Comparison of ENCODE assay signal across 26 cellular contexts in genomic region chr2:101930847-101931246, GRCh38.
"Had no signal": no experiment of that assay in that cellular context is flagged by ENCODE, and none has a peak within 500 bp of the region (broad histone marks: within the 10 kb centered on the region; RNA-seq: fewer than 3 reads in every experiment).

No MANE protein-coding gene starts in this region.

- H3K36me3 Mint-ChIP-seq: activated naive CD8-positive, alpha-beta T cell treated with anti-CD3 and anti-CD28 coated beads for 36 hours had no signal

- H3K36me3 ChIP-seq: adrenal gland, esophagus squamous epithelium, gastroesophageal sphincter had no signal

- H3K9me3 Mint-ChIP-seq: activated naive CD4-positive, alpha-beta T cell treated with anti-CD3 and anti-CD28 coated beads, Interleukin-2, amount 50 U/mL, for 24 hours had no signal

- H3K4me1 ChIP-seq: adrenal gland, body of pancreas, esophagus squamous epithelium, gastroesophageal sphincter had no signal

- H3K27ac Mint-ChIP-seq: activated naive CD4-positive, alpha-beta T cell treated with anti-CD3 and anti-CD28 coated beads for 36 hours; activated naive CD4-positive, alpha-beta T cell treated with anti-CD3 and anti-CD28 coated beads, Interleukin-2, amount 50 U/mL, for 24 hours; activated naive CD8-positive, alpha-beta T cell treated with anti-CD3 and anti-CD28 coated beads for 36 hours; activated naive CD8-positive, alpha-beta T cell treated with anti-CD3 and anti-CD28 coated beads, Interleukin-2, amount 50 U/mL, for 24 hours; activated T-cell treated with anti-CD3 and anti-CD28 coated beads, Interleukin-2, amount 50 U/mL, for 24 hours; activated T-cell treated with anti-CD3 and anti-CD28 coated beads, Interleukin-2, amount 50 U/mL, for 72 hours had no signal

- H3K27me3 ChIP-seq: adrenal gland, body of pancreas, esophagus squamous epithelium, gastroesophageal sphincter had no signal

- H3K27ac ChIP-seq: adrenal gland, body of pancreas, epithelial cell of prostate, esophagus squamous epithelium, gastroesophageal sphincter had no signal

- ATAC-seq: activated naive CD8-positive, alpha-beta T cell treated with anti-CD3 and anti-CD28 coated beads, Interleukin-2, amount 50 U/mL, for 24 hours; body of pancreas; gastroesophageal sphincter had no signal

- H3K4me1 Mint-ChIP-seq: activated naive CD4-positive, alpha-beta T cell treated with anti-CD3 and anti-CD28 coated beads, Interleukin-2, amount 50 U/mL, for 24 hours; activated naive CD8-positive, alpha-beta T cell treated with anti-CD3 and anti-CD28 coated beads for 36 hours; activated naive CD8-positive, alpha-beta T cell treated with anti-CD3 and anti-CD28 coated beads, Interleukin-2, amount 50 U/mL, for 24 hours had no signal

- H3K9me3 ChIP-seq: adrenal gland had no signal

- H3K27me3 Mint-ChIP-seq: activated naive CD8-positive, alpha-beta T cell treated with anti-CD3 and anti-CD28 coated beads for 36 hours had no signal

- H3K4me3 Mint-ChIP-seq: activated naive CD4-positive, alpha-beta T cell treated with anti-CD3 and anti-CD28 coated beads for 36 hours; activated naive CD4-positive, alpha-beta T cell treated with anti-CD3 and anti-CD28 coated beads, Interleukin-2, amount 50 U/mL, for 24 hours; activated naive CD8-positive, alpha-beta T cell treated with anti-CD3 and anti-CD28 coated beads for 36 hours; activated naive CD8-positive, alpha-beta T cell treated with anti-CD3 and anti-CD28 coated beads, Interleukin-2, amount 50 U/mL, for 24 hours; activated T-cell treated with anti-CD3 and anti-CD28 coated beads, Interleukin-2, amount 50 U/mL, for 24 hours had no signal

- H3K4me3 ChIP-seq: adrenal gland, body of pancreas, esophagus squamous epithelium, gastroesophageal sphincter had no signal

- DNase-seq: activated CD4-positive, alpha-beta T cell treated with anti-CD3 and anti-CD28 coated beads for 48 hours; activated CD4-positive, alpha-beta T cell treated with anti-CD3 and anti-CD28 coated beads, Interleukin-2, amount 50 U/mL, for 1 hour; activated CD4-positive, CD25-positive, alpha-beta regulatory T cell; activated CD4-positive, CD25-positive, alpha-beta regulatory T cell treated with anti-CD3 and anti-CD28 coated beads, Interleukin-2, amount 50 U/mL, for 72 hours; activated CD8-positive, alpha-beta memory T cell treated with anti-CD3 and anti-CD28 coated beads, Interleukin-2, amount 50 U/mL, for 48 hours; activated effector memory CD4-positive, alpha-beta T cell treated with anti-CD3 and anti-CD28 coated beads, Interleukin-2, amount 50 U/mL, for 16 hours; activated naive CD4-positive, alpha-beta T cell treated with anti-CD3 and anti-CD28 coated beads for 36 hours; activated naive CD8-positive, alpha-beta T cell treated with anti-CD3 and anti-CD28 coated beads for 36 hours; activated naive CD8-positive, alpha-beta T cell treated with anti-CD3 and anti-CD28 coated beads, Interleukin-2, amount 50 U/mL, for 24 hours; activated T-cell treated with anti-CD3 and anti-CD28 coated beads for 4 hours; activated T-cell treated with anti-CD3 and anti-CD28 coated beads, Interleukin-2, amount 50 U/mL, for 24 hours; adrenal gland; amygdala; aorta; body of pancreas; caudate nucleus; cortex of kidney; effector CD8-positive, alpha-beta T cell; esophagus squamous epithelium; foreskin melanocyte; head of caudate nucleus; T-helper 2 cell had no signal
